Comparison of ENCODE assay signal across 31 cellular contexts in the genomic region with DNA sequence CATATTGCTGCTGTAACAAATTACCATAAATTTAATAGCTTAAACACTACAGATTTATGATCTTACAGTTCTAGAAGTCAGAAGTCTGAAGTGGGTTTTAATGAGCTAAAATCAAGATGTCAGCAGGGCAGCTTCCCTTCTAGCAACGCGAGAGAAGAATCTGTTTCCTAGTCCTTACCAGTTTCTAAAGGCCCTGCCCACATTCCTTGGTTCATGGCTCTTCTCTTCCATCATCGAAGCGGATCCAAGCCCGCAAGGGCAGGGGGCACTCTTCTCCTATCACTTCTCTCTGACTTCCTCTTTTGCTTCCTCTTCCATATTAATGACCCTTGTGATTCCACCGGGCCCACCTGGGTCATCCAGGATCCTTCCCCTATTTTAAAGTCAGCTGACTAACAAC. TPM values are rescaled to one million over a fixed set of nuclear protein-coding genes. Genes with fewer than 3 reads are reported as not detected.
"Had no signal": no experiment of that assay in that cellular context is flagged by ENCODE, and none has a peak within 500 bp of the region (broad histone marks: within the 10 kb centered on the region; RNA-seq: fewer than 3 reads in every experiment).

No MANE protein-coding gene starts in this region.

- H3K9me3 ChIP-seq: esophagus squamous epithelium, gastrocnemius medialis, lower lobe of right lung, right lobe of liver had no signal

- H3K27ac ChIP-seq: coronary artery, esophagus squamous epithelium, gastrocnemius medialis, lower lobe of right lung, right lobe of liver, skin epidermis, tibial nerve had no signal

- H3K4me3 ChIP-seq: coronary artery, esophagus squamous epithelium, gastrocnemius medialis, lower lobe of right lung, right lobe of liver, skin epidermis, tibial nerve had no signal

- H3K36me3 ChIP-seq: esophagus squamous epithelium, gastrocnemius medialis, lower lobe of right lung, right lobe of liver, tibial nerve had no signal

- DNase-seq: activated B cell treated with CpG ODN at 0.5 μM for 24 hours; activated CD4-positive, alpha-beta T cell treated with anti-CD3 and anti-CD28 coated beads for 36 hours; activated CD4-positive, alpha-beta T cell treated with anti-CD3 and anti-CD28 coated beads, Interleukin-2, amount 50 U/mL, for 4 hours; activated CD8-positive, alpha-beta memory T cell treated with anti-CD3 and anti-CD28 coated beads, Interleukin-2, amount 50 U/mL, for 48 hours; activated naive CD4-positive, alpha-beta T cell treated with Interleukin-2 at 50 U/mL for 16 hours; activated naive CD8-positive, alpha-beta T cell treated with anti-CD3 and anti-CD28 coated beads for 36 hours; activated T-cell treated with anti-CD3 and anti-CD28 coated beads, Interleukin-2, amount 50 U/mL, for 48 hours; cerebellar nuclear complex; endodermal cell; esophagus squamous epithelium; gastrocnemius medialis; hippocampal formation; islet precursor cell; left cardiac atrium; lower lobe of right lung; naive B cell; posterior cingulate gyrus; right lobe of liver; stimulated activated CD4-positive, alpha-beta T cell treated with anti-CD3 and anti-CD28 coated beads, Interleukin-2, amount 100 ng/mL, for 24 hours; stimulated activated naive CD8-positive, alpha-beta T cell treated with anti-CD3 and anti-CD28 coated beads, Interleukin-15, amount 100 ng/mL, for 72 hours; T-helper 9 cell had no signal

- ATAC-seq: activated CD4-positive, alpha-beta T cell treated with anti-CD3 and anti-CD28 coated beads for 36 hours; gastrocnemius medialis; left cardiac atrium; lower lobe of right lung; right lobe of liver; stimulated activated effector memory CD8-positive, alpha-beta T cell treated with anti-CD3 and anti-CD28 coated beads, Interleukin-12 subunit alpha, Interleukin-12 subunit beta, amount 100 ng/mL, for 72 hours; stimulated activated naive CD8-positive, alpha-beta T cell treated with anti-CD3 and anti-CD28 coated beads, Interleukin-15, amount 100 ng/mL, for 72 hours had no signal

- H3K4me1 ChIP-seq: esophagus squamous epithelium, gastrocnemius medialis, lower lobe of right lung, right lobe of liver, tibial nerve had no signal

- H3K27me3 ChIP-seq: gastrocnemius medialis, right lobe of liver, tibial nerve had no signal

RNA-seq across cellular contexts. Expression of a gene that starts 16.1 kb away (rescaled TPM):
- total RNA-seq: activated B cell treated with CpG ODN at 0.5 μM for 24 hours; activated CD4-positive, alpha-beta T cell treated with anti-CD3 and anti-CD28 coated beads for 36 hours; activated CD8-positive, alpha-beta memory T cell treated with anti-CD3 and anti-CD28 coated beads for 36 hours; activated naive CD8-positive, alpha-beta T cell treated with anti-CD3 and anti-CD28 coated beads for 36 hours; endodermal cell; esophagus squamous epithelium; gastrocnemius medialis; left cardiac atrium; lower lobe of right lung; mesenteric fat pad; mucosa of gallbladder; neural crest cell; omental fat pad; right lobe of liver; tibial nerve; urinary bladder had no signal
- polyA plus RNA-seq: urinary bladder had no signal
